ENCODE assay signal across 8 cellular contexts in the genomic region with DNA sequence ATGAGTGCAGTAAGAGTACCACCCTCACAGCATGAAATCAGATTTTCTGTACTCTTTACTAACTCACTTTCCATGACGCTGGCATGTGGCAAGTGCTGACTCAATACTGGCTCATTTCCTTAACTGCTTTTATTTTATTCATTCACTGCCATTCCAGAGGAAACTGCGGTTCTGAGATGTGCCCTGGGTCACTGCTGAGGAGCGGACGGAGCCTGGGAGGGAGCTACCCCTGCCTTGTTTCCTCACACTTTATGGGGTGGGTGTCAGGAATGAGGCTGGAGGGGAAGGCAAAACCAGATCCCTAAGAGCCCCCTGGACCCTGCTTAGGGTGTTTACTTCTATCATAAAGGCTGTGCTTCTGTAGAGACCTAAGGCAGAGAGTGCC. TPM values are rescaled to one million over a fixed set of nuclear protein-coding genes. Genes with fewer than 3 reads are reported as not detected.
DNase-seq lines count a peak whose midpoint lies in the region; ATAC-seq and TF ChIP-seq lines count a peak whose summit lies in the region.

No MANE protein-coding gene starts in this region.

- POLR2A ChIA-PET in activated CD4-positive, alpha-beta T cell treated with anti-CD3 and anti-CD28 coated beads, Interleukin-2, amount 10 ng/mL, durations not matched to agents 7 days and 5 days (lab: Charles Lee): interaction anchor here (0.7 kb wide), 1 partner anchor 76 kb away, joined by 5 read pairs; no protein-coding TSS in a partner anchor

- H3K9me3 ChIP-seq in spleen: no peaks in the 10 kb centered on the region

- intact Hi-C loops in spleen (cut with DNase I; ENCODE audit: low total_unique reads): no loop called here

- CTCF ChIA-PET in activated CD4-positive, alpha-beta T cell treated with anti-CD3 and anti-CD28 coated beads, Interleukin-2, amount 10 ng/mL, durations not matched to agents 7 days and 5 days (lab: Charles Lee): interaction anchor here (1.3 to 3.2 kb wide), 3 partner anchors 16 to 43 kb away, joined by 3 to 16 read pairs (median 3); no protein-coding TSS in a partner anchor

- H3K36me3 ChIP-seq in spleen: peaks cover 0 to 5% (median 0%) of the 10 kb centered on the region in 6 donors

- H3K4me1 Mint-ChIP-seq in activated CD4-positive, alpha-beta T cell treated with anti-CD3 and anti-CD28 coated beads, Interleukin-2, amount 10 ng/mL, durations not matched to agents 7 days and 5 days: peaks cover 66% of the 10 kb centered on the region
- H3K4me1 Mint-ChIP-seq in stimulated activated naive CD8-positive, alpha-beta T cell treated with anti-CD3 and anti-CD28 coated beads, Interleukin-15, amount 100 ng/mL, for 72 hours: peaks cover 87% of the 10 kb centered on the region

- WGBS in spleen, 5 donors: 16 to 36% (median 27%) methylated on average over 4 of the region's 4 CpGs

- DNase-seq in SKM-1 treated with dmso at 0.1 percent for 144 hours (lab: John Stamatoyannopoulos, UW; ENCODE audit: unreplicated experiment) (peak; percentile 16), SKM-1 (lab: John Stamatoyannopoulos, UW; ENCODE audit: unreplicated experiment) (no peak), fibroblast of pulmonary artery (ENCODE audit: low read depth) (peak; percentile 98), spleen (no peak)
- DNase-seq in activated CD4-positive, alpha-beta T cell treated with anti-CD3 and anti-CD28 coated beads, Interleukin-2, amount 10 ng/mL, durations not matched to agents 7 days and 5 days: peak; percentile 23
- peak in 1 of 2 donors; percentile 50 for DNase-seq in stimulated activated naive CD8-positive, alpha-beta T cell treated with anti-CD3 and anti-CD28 coated beads, Interleukin-15, amount 100 ng/mL, for 72 hours

- peaks cover 2% of the 10 kb centered on the region for H3K27me3 Mint-ChIP-seq in activated CD4-positive, alpha-beta T cell treated with anti-CD3 and anti-CD28 coated beads, Interleukin-2, amount 10 ng/mL, durations not matched to agents 7 days and 5 days
- no peaks in the 10 kb centered on the region for H3K27me3 Mint-ChIP-seq in stimulated activated naive CD8-positive, alpha-beta T cell treated with anti-CD3 and anti-CD28 coated beads, Interleukin-15, amount 100 ng/mL, for 72 hours

- H3K27me3 ChIP-seq in spleen (replicated peaks in 1 of 7): no peaks in the 10 kb centered on the region

- peak overlapping the region in 4 of 8 donors; percentile 32 to 53 (median 40) for H3K27ac ChIP-seq in spleen

- H3K4me3 ChIP-seq in fibroblast of pulmonary artery (replicated peaks; ENCODE audit: low read depth, low read length) (peak overlapping the region; percentile 8), spleen (no peak overlapping the region)

- no peak for TF ChIP-seq POLR2A in spleen (IDR thresholded peaks at IDR 0.05)

- ATAC-seq in stimulated activated naive CD8-positive, alpha-beta T cell treated with anti-CD3 and anti-CD28 coated beads, Interleukin-15, amount 100 ng/mL, for 72 hours: peak; percentile 49
- ATAC-seq in HG03095 (IDR thresholded peaks at IDR 0.05; ENCODE audit: unreplicated experiment) (no peak), GM18909 (IDR thresholded peaks at IDR 0.05; ENCODE audit: poor library complexity, unreplicated experiment) (no peak)

- no peaks in the 10 kb centered on the region for H3K9me3 Mint-ChIP-seq in activated CD4-positive, alpha-beta T cell treated with anti-CD3 and anti-CD28 coated beads, Interleukin-2, amount 10 ng/mL, durations not matched to agents 7 days and 5 days
- H3K9me3 Mint-ChIP-seq in stimulated activated naive CD8-positive, alpha-beta T cell treated with anti-CD3 and anti-CD28 coated beads, Interleukin-15, amount 100 ng/mL, for 72 hours: no peaks in the 10 kb centered on the region

- peaks cover 20 to 71% (median 55%) of the 10 kb centered on the region in 6 donors for H3K4me1 ChIP-seq in spleen

- no peak overlapping the region for H3K4me3 Mint-ChIP-seq in activated CD4-positive, alpha-beta T cell treated with anti-CD3 and anti-CD28 coated beads, Interleukin-2, amount 10 ng/mL, durations not matched to agents 7 days and 5 days
- H3K4me3 Mint-ChIP-seq in stimulated activated naive CD8-positive, alpha-beta T cell treated with anti-CD3 and anti-CD28 coated beads, Interleukin-15, amount 100 ng/mL, for 72 hours: peak overlapping the region; percentile 64 to 77

- peak overlapping the region; percentile 37 for H3K27ac Mint-ChIP-seq in activated CD4-positive, alpha-beta T cell treated with anti-CD3 and anti-CD28 coated beads, Interleukin-2, amount 10 ng/mL, durations not matched to agents 7 days and 5 days
- H3K27ac Mint-ChIP-seq in stimulated activated naive CD8-positive, alpha-beta T cell treated with anti-CD3 and anti-CD28 coated beads, Interleukin-15, amount 100 ng/mL, for 72 hours: peak overlapping the region; percentile 91 to 96

- TF ChIP-seq CTCF in fibroblast of pulmonary artery (IDR thresholded peaks at IDR 0.05; ENCODE audit: low read length, missing control alignments) (no peak), spleen (IDR thresholded peaks at IDR 0.05 in 8 of 11, conservative IDR thresholded peaks at IDR 0.05 in 3 of 11) (no peak)

- H3K36me3 Mint-ChIP-seq in activated CD4-positive, alpha-beta T cell treated with anti-CD3 and anti-CD28 coated beads, Interleukin-2, amount 10 ng/mL, durations not matched to agents 7 days and 5 days (ENCODE audit: low read depth): peaks cover 2% of the 10 kb centered on the region

RNA-seq across cellular contexts. Expression of gene NT5E, which starts 14.4 kb away (rescaled TPM):
- total RNA-seq in activated CD4-positive, alpha-beta T cell treated with anti-CD3 and anti-CD28 coated beads, Interleukin-2, amount 10 ng/mL, durations not matched to agents 7 days and 5 days: 1 to 10 TPM; 6.1 to 7.2 TPM
- total RNA-seq in spleen: 10 to 100 TPM; 13.7 to 32.2 (median 20.3) TPM
- polyA plus RNA-seq in spleen: 10 to 100 TPM in 2 of 3 donors, 1 to 10 TPM in 1; 8.4 to 13.4 (median 10.7) TPM

Comparison
In these comparisons a context has a peak if more than half of its experiments do, and no peak if none do; other contexts are left out.
1. DNase-seq: peak in SKM-1 treated with dmso at 0.1 percent for 144 hours (single experiment), activated CD4-positive, alpha-beta T cell treated with anti-CD3 and anti-CD28 coated beads, Interleukin-2, amount 10 ng/mL, durations not matched to agents 7 days and 5 days (single experiment) and fibroblast of pulmonary artery (single experiment); none in SKM-1 (single experiment) and spleen (single experiment).